In the genomic region with DNA sequence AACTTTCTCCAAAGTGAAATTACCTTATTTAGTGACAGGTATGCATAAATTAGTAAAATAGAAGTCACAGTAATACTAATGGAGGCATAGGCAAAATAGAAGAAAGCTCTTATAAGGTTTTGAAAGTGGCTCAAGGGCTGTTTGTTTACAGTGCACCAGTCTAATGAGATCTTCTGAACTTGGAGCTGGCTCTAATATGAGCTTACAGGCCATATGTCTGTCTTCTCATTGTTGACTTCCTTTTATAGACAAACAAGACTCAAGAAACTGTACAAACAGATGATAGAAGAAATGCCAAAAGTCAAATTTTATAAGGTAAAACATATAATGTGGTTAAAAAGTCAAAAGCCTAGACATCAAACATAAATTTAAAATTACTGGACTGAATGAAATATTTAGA, we compare ENCODE assay signal across 25 cellular contexts.
"Had no signal": no experiment of that assay in that cellular context is flagged by ENCODE, and none has a peak within 500 bp of the region (broad histone marks: within the 10 kb centered on the region; RNA-seq: fewer than 3 reads in every experiment).

No MANE protein-coding gene starts in this region.

- DNase-seq: cortex of kidney; effector CD8-positive, alpha-beta T cell; effector memory CD8-positive, alpha-beta T cell; endodermal cell; erythroblast; esophagus squamous epithelium; foreskin fibroblast; foreskin melanocyte; gastrocnemius medialis; glutamatergic neuron; head of caudate nucleus; heart right ventricle; hippocampal formation; left cardiac atrium; left lung; left ventricle myocardium superior; lower lobe of right lung; mesenchymal stem cell; mucosa of descending colon; naive B cell; naive thymus-derived CD8-positive, alpha-beta T cell had no signal

- H3K27me3 ChIP-seq: esophagus squamous epithelium, gastrocnemius medialis, heart right ventricle, left lung had no signal

- H3K4me1 Mint-ChIP-seq: endodermal cell; mesothelial cell of epicardium; naive B cell; naive thymus-derived CD8-positive, alpha-beta T cell had no signal

- H3K36me3 Mint-ChIP-seq: mesothelial cell of epicardium; naive B cell; naive thymus-derived CD8-positive, alpha-beta T cell had no signal

- H3K27ac Mint-ChIP-seq: dendritic cell treated with granulocyte-macrophage colony-stimulating factor and Interleukin-4, amounts not matched to agents 40 ng/mL and 50 ng/mL, for 4 days; effector memory CD8-positive, alpha-beta T cell; endodermal cell; mesothelial cell of epicardium; naive B cell; naive thymus-derived CD8-positive, alpha-beta T cell had no signal

- H3K4me1 ChIP-seq: esophagus squamous epithelium, gastrocnemius medialis, heart right ventricle, left lung, lower lobe of right lung had no signal

- H3K27me3 Mint-ChIP-seq: dendritic cell treated with granulocyte-macrophage colony-stimulating factor and Interleukin-4, amounts not matched to agents 40 ng/mL and 50 ng/mL, for 4 days; effector memory CD8-positive, alpha-beta T cell; naive B cell; naive thymus-derived CD8-positive, alpha-beta T cell had no signal

- H3K4me3 Mint-ChIP-seq: dendritic cell treated with granulocyte-macrophage colony-stimulating factor and Interleukin-4, amounts not matched to agents 40 ng/mL and 50 ng/mL, for 4 days; effector memory CD8-positive, alpha-beta T cell; endodermal cell; mesothelial cell of epicardium; naive B cell; naive thymus-derived CD8-positive, alpha-beta T cell had no signal

- H3K36me3 ChIP-seq: esophagus squamous epithelium, gastrocnemius medialis, heart right ventricle, left lung, lower lobe of right lung had no signal

- H3K9me3 Mint-ChIP-seq: dendritic cell treated with granulocyte-macrophage colony-stimulating factor and Interleukin-4, amounts not matched to agents 40 ng/mL and 50 ng/mL, for 4 days; endodermal cell; mesothelial cell of epicardium had no signal

- H3K4me3 ChIP-seq: esophagus squamous epithelium, gastrocnemius medialis, heart right ventricle, left lung, lower lobe of right lung, mucosa of descending colon had no signal

- H3K9me3 ChIP-seq: esophagus squamous epithelium, gastrocnemius medialis, heart right ventricle, left lung, lower lobe of right lung, mucosa of descending colon had no signal

- ATAC-seq: effector memory CD8-positive, alpha-beta T cell; esophagus mucosa; gastrocnemius medialis; heart right ventricle; left cardiac atrium; left lung; left ventricle myocardium superior; lower lobe of right lung; mucosa of descending colon; naive thymus-derived CD8-positive, alpha-beta T cell had no signal

- H3K27ac ChIP-seq: epithelial cell of prostate, esophagus squamous epithelium, gastrocnemius medialis, heart right ventricle, left lung, lower lobe of right lung had no signal
